In genomic region chr20:4047614-4048013, GRCh38 we compare ENCODE assay signal across 28 cellular contexts.
"Had no signal": no experiment of that assay in that cellular context is flagged by ENCODE, and none has a peak within 500 bp of the region (broad histone marks: within the 10 kb centered on the region; RNA-seq: fewer than 3 reads in every experiment).

No MANE protein-coding gene starts in this region.

- H3K27me3 Mint-ChIP-seq: activated CD4-positive, alpha-beta T cell treated with anti-CD3 and anti-CD28 coated beads for 36 hours; activated naive CD4-positive, alpha-beta T cell treated with anti-CD3 and anti-CD28 coated beads, Interleukin-2, amount 50 U/mL, for 24 hours; activated naive CD8-positive, alpha-beta T cell treated with anti-CD3 and anti-CD28 coated beads for 36 hours; activated naive CD8-positive, alpha-beta T cell treated with anti-CD3 and anti-CD28 coated beads, Interleukin-2, amount 50 U/mL, for 24 hours had no signal

- H3K27ac ChIP-seq: adrenal gland, body of pancreas, cardiac muscle cell, colonic mucosa had no signal

- H3K4me1 Mint-ChIP-seq: activated CD4-positive, alpha-beta T cell treated with anti-CD3 and anti-CD28 coated beads for 36 hours; activated naive CD4-positive, alpha-beta T cell treated with anti-CD3 and anti-CD28 coated beads, Interleukin-2, amount 50 U/mL, for 24 hours; activated naive CD8-positive, alpha-beta T cell treated with anti-CD3 and anti-CD28 coated beads for 36 hours; activated naive CD8-positive, alpha-beta T cell treated with anti-CD3 and anti-CD28 coated beads, Interleukin-2, amount 50 U/mL, for 24 hours had no signal

- H3K27me3 ChIP-seq: adrenal gland, body of pancreas, cardiac muscle cell, colonic mucosa had no signal

- DNase-seq: activated CD4-positive, alpha-beta memory T cell treated with anti-CD3 and anti-CD28 coated beads, Interleukin-2, amount 10 ng/mL, durations not matched to agents 7 days and 5 days; activated CD4-positive, alpha-beta T cell treated with anti-CD3 and anti-CD28 coated beads for 36 hours; activated CD4-positive, alpha-beta T cell treated with anti-CD3 and anti-CD28 coated beads, Interleukin-2, amount 10 ng/mL, durations not matched to agents 7 days and 5 days; activated CD4-positive, alpha-beta T cell treated with anti-CD3 and anti-CD28 coated beads, Interleukin-2, amount 50 U/mL, for 4 hours; activated CD4-positive, CD25-positive, alpha-beta regulatory T cell; activated CD4-positive, CD25-positive, alpha-beta regulatory T cell treated with anti-CD3 and anti-CD28 coated beads, Interleukin-2, amount 50 U/mL, for 72 hours; activated effector memory CD4-positive, alpha-beta T cell treated with anti-CD3 and anti-CD28 coated beads, Interleukin-2, amount 50 U/mL, for 16 hours; activated naive CD4-positive, alpha-beta T cell treated with anti-CD3 and anti-CD28 coated beads for 36 hours; activated naive CD8-positive, alpha-beta T cell treated with anti-CD3 and anti-CD28 coated beads for 36 hours; activated naive CD8-positive, alpha-beta T cell treated with anti-CD3 and anti-CD28 coated beads, Interleukin-2, amount 50 U/mL, for 24 hours; activated T-cell treated with anti-CD3 and anti-CD28 coated beads, Interleukin-2, amount 50 U/mL, for 1 hour; activated T-cell treated with anti-CD3 and anti-CD28 coated beads, Interleukin-2, amount 50 U/mL, for 48 hours; amygdala; aorta; body of pancreas; central memory CD4-positive, alpha-beta T cell; cerebellar nuclear complex; colonic mucosa; effector CD8-positive, alpha-beta T cell; foreskin fibroblast; T-helper 2 cell had no signal

- ATAC-seq: activated CD4-positive, alpha-beta T cell treated with anti-CD3 and anti-CD28 coated beads for 36 hours; activated naive CD8-positive, alpha-beta T cell treated with anti-CD3 and anti-CD28 coated beads, Interleukin-2, amount 50 U/mL, for 24 hours; body of pancreas; esophagus mucosa had no signal

- H3K36me3 Mint-ChIP-seq: activated naive CD8-positive, alpha-beta T cell treated with anti-CD3 and anti-CD28 coated beads for 36 hours had no signal

- H3K4me3 Mint-ChIP-seq: activated CD4-positive, alpha-beta memory T cell treated with anti-CD3 and anti-CD28 coated beads, Interleukin-2, amount 10 ng/mL, durations not matched to agents 7 days and 5 days; activated CD4-positive, alpha-beta T cell treated with anti-CD3 and anti-CD28 coated beads for 36 hours; activated CD4-positive, alpha-beta T cell treated with anti-CD3 and anti-CD28 coated beads, Interleukin-2, amount 10 ng/mL, durations not matched to agents 7 days and 5 days; activated naive CD4-positive, alpha-beta T cell treated with anti-CD3 and anti-CD28 coated beads for 36 hours; activated naive CD4-positive, alpha-beta T cell treated with anti-CD3 and anti-CD28 coated beads, Interleukin-2, amount 50 U/mL, for 24 hours; activated naive CD8-positive, alpha-beta T cell treated with anti-CD3 and anti-CD28 coated beads for 36 hours; activated naive CD8-positive, alpha-beta T cell treated with anti-CD3 and anti-CD28 coated beads, Interleukin-2, amount 50 U/mL, for 24 hours; activated T-helper 1 cell treated with anti-CD3 and anti-CD28 coated beads, Interleukin-12 subunit alpha, Interleukin-12 subunit beta, Interleukin-2, Interleukin-4 antibody, amounts not matched to agents 30 ng/mL and 10 ng/mL and 1 ng/mL, durations not matched to agents 14 hours and 24 hours and 36 hours had no signal

- FAIRE-seq: frontal cortex had no signal

- H3K9me3 ChIP-seq: adrenal gland, body of pancreas, colonic mucosa had no signal

- H3K4me1 ChIP-seq: adrenal gland, colonic mucosa had no signal

- H3K4me3 ChIP-seq: adrenal gland, body of pancreas, cardiac muscle cell, colonic mucosa had no signal

- H3K36me3 ChIP-seq: adrenal gland, cardiac muscle cell, colonic mucosa had no signal

- H3K27ac Mint-ChIP-seq: activated CD4-positive, alpha-beta memory T cell treated with anti-CD3 and anti-CD28 coated beads, Interleukin-2, amount 10 ng/mL, durations not matched to agents 7 days and 5 days; activated CD4-positive, alpha-beta T cell treated with anti-CD3 and anti-CD28 coated beads for 36 hours; activated CD4-positive, alpha-beta T cell treated with anti-CD3 and anti-CD28 coated beads, Interleukin-2, amount 10 ng/mL, durations not matched to agents 7 days and 5 days; activated naive CD4-positive, alpha-beta T cell treated with anti-CD3 and anti-CD28 coated beads for 36 hours; activated naive CD8-positive, alpha-beta T cell treated with anti-CD3 and anti-CD28 coated beads for 36 hours; activated naive CD8-positive, alpha-beta T cell treated with anti-CD3 and anti-CD28 coated beads, Interleukin-2, amount 50 U/mL, for 24 hours; activated T-helper 1 cell treated with anti-CD3 and anti-CD28 coated beads, Interleukin-12 subunit alpha, Interleukin-12 subunit beta, Interleukin-2, Interleukin-4 antibody, amounts not matched to agents 30 ng/mL and 10 ng/mL and 1 ng/mL, durations not matched to agents 14 hours and 24 hours and 36 hours; activated T-helper 2 cell treated with anti-CD3 and anti-CD28 coated beads, Interferon-gamma antibody, Interleukin-2, Interleukin-4, amounts not matched to agents 10 μg/mL and 5 μg/mL and 100 μg/mL, durations not matched to agents 14 hours and 24 hours and 36 hours had no signal

- H3K9me3 Mint-ChIP-seq: activated naive CD4-positive, alpha-beta T cell treated with anti-CD3 and anti-CD28 coated beads, Interleukin-2, amount 50 U/mL, for 24 hours; activated naive CD8-positive, alpha-beta T cell treated with anti-CD3 and anti-CD28 coated beads for 36 hours; activated naive CD8-positive, alpha-beta T cell treated with anti-CD3 and anti-CD28 coated beads, Interleukin-2, amount 50 U/mL, for 24 hours; activated T-helper 1 cell treated with anti-CD3 and anti-CD28 coated beads, Interleukin-12 subunit alpha, Interleukin-12 subunit beta, Interleukin-2, Interleukin-4 antibody, amounts not matched to agents 30 ng/mL and 10 ng/mL and 1 ng/mL, durations not matched to agents 14 hours and 24 hours and 36 hours; activated T-helper 2 cell treated with anti-CD3 and anti-CD28 coated beads, Interferon-gamma antibody, Interleukin-2, Interleukin-4, amounts not matched to agents 10 μg/mL and 5 μg/mL and 100 μg/mL, durations not matched to agents 14 hours and 24 hours and 36 hours had no signal
